Comparison of ENCODE assay signal across 15 cellular contexts in the genomic region with DNA sequence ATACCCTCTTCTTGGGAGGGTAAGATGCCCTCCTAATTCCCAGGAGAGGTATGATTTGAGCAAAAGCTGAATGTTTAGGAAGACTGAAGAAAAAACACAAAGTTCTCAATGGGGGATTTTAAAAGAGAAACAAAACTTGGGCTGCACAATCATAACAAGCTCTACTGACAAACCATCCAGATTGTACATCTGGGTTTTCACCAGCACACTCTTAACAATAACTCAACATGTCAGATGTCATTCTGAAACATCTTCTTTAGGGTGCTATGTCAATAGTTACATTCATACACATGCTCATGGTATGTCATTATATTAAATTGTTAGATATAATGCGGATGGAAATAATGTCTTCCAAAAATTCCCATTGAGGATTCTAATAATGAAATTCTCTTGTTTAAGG.
A peak's percentile ranks its signal among the peaks of the same experiment; 100 is the strongest.
DNase-seq lines count a peak whose midpoint lies in the region; ATAC-seq and TF ChIP-seq lines count a peak whose summit lies in the region.
"Had no signal": no experiment of that assay in that cellular context is flagged by ENCODE, and none has a peak within 500 bp of the region (broad histone marks: within the 10 kb centered on the region; RNA-seq: fewer than 3 reads in every experiment).

No MANE protein-coding gene starts in this region.

- ATAC-seq in HG02852 (IDR thresholded peaks at IDR 0.05; ENCODE audit: unreplicated experiment) (peak; percentile 66), GM18519 (IDR thresholded peaks at IDR 0.05; ENCODE audit: low FRiP score, unreplicated experiment) (no peak)
- ATAC-seq in activated T-helper 17 cell treated with anti-CD3 and anti-CD28 coated beads, Interleukin-2, amount 50 U/mL, for 72 hours (replicated peaks), result no peak
- ATAC-seq: CD8-positive, alpha-beta T cell had no signal

- H3K27ac Mint-ChIP-seq in activated T-helper 17 cell treated with anti-CD3 and anti-CD28 coated beads, Interleukin-2, amount 50 U/mL, for 72 hours, result peak overlapping the region; percentile 50
- H3K27ac Mint-ChIP-seq in progenitor cell of endocrine pancreas, result peak overlapping the region; percentile 7
- H3K27ac Mint-ChIP-seq: B cell; CD8-positive, alpha-beta T cell had no signal

- H3K9me3 Mint-ChIP-seq in activated T-helper 17 cell treated with anti-CD3 and anti-CD28 coated beads, Interleukin-2, amount 50 U/mL, for 72 hours, result no peaks in the 10 kb centered on the region
- H3K9me3 Mint-ChIP-seq in progenitor cell of endocrine pancreas (ENCODE audit: low read depth), result no peaks in the 10 kb centered on the region
- H3K9me3 Mint-ChIP-seq: CD8-positive, alpha-beta T cell had no signal

- H3K36me3 Mint-ChIP-seq in activated T-helper 17 cell treated with anti-CD3 and anti-CD28 coated beads, Interleukin-2, amount 50 U/mL, for 72 hours (ENCODE audit: low read depth), result peaks cover 47% of the 10 kb centered on the region
- H3K36me3 Mint-ChIP-seq in progenitor cell of endocrine pancreas (ENCODE audit: insufficient read depth), result peaks cover 1% of the 10 kb centered on the region

- no peak for TF ChIP-seq CTCF in progenitor cell of endocrine pancreas (IDR thresholded peaks at IDR 0.05; ENCODE audit: unreplicated experiment)

- H3K4me3 Mint-ChIP-seq in activated T-helper 17 cell treated with anti-CD3 and anti-CD28 coated beads, Interleukin-2, amount 50 U/mL, for 72 hours, result no peak overlapping the region
- no peak overlapping the region for H3K4me3 Mint-ChIP-seq in progenitor cell of endocrine pancreas (ENCODE audit: low read depth)
- H3K4me3 Mint-ChIP-seq: B cell; CD8-positive, alpha-beta T cell had no signal

- DNase-seq in progenitor cell of endocrine pancreas (ENCODE audit: low spot score, unreplicated experiment), result no peak
- no peak for DNase-seq in HuH-7.5 (ENCODE audit: low spot score)
- no peak for DNase-seq in DMS 273 (lab: John Stamatoyannopoulos, UW; ENCODE audit: unreplicated experiment)
- DNase-seq: Calu3; CD8-positive, alpha-beta T cell; DMS 273 treated with DMSO at 0.1 percent for 48 hours; DMS53; DND-41; EL; GOT3; H7 had no signal

- H3K27me3 Mint-ChIP-seq in activated T-helper 17 cell treated with anti-CD3 and anti-CD28 coated beads, Interleukin-2, amount 50 U/mL, for 72 hours, result no peaks in the 10 kb centered on the region
- no peaks in the 10 kb centered on the region for H3K27me3 Mint-ChIP-seq in progenitor cell of endocrine pancreas
- H3K27me3 Mint-ChIP-seq: B cell had no signal

- H3K4me1 Mint-ChIP-seq in activated T-helper 17 cell treated with anti-CD3 and anti-CD28 coated beads, Interleukin-2, amount 50 U/mL, for 72 hours, result peaks cover 9% of the 10 kb centered on the region
- H3K4me1 Mint-ChIP-seq in progenitor cell of endocrine pancreas (ENCODE audit: low read depth), result no peaks in the 10 kb centered on the region
